19 cellular contexts compared by ENCODE assay signal in the genomic region with DNA sequence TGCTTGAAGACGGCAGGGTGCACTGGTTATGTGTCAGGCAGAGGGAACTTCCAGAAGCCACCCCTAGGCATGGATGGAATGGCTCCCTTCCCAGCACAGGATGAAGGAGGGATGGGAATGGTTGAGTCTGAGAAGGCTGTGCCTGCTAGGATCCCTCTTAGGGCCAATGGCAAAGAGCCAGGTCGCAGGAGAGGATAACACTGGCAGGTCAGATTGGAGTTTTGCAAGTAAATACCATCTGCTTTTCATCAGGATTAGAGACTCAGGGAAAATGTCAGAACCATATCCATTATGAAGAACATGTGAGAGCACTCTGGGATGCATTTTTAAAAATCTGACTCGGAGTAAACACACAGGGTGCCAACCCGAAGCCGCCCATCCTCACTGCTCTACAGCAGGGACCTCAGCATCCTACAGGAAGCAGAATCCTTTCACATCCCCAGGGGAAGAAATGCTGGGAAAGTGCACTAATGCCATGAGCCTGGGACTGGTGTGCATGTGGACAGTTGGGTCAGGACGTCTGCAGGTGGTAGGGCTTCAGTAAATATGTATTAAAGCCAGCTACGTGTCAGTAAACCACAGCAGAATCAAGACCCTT.
"Had no signal": no experiment of that assay in that cellular context is flagged by ENCODE, and none has a peak within 500 bp of the region (broad histone marks: within the 10 kb centered on the region; RNA-seq: fewer than 3 reads in every experiment).

No MANE protein-coding gene starts in this region.

- DNase-seq: activated CD4-positive, alpha-beta memory T cell treated with anti-CD3 and anti-CD28 coated beads, Interleukin-2, amount 10 ng/mL, durations not matched to agents 7 days and 5 days; activated CD4-positive, alpha-beta T cell treated with anti-CD3 and anti-CD28 coated beads for 36 hours; activated naive CD4-positive, alpha-beta T cell treated with Interleukin-2 at 50 U/mL for 16 hours; activated naive CD8-positive, alpha-beta T cell treated with anti-CD3 and anti-CD28 coated beads, Interleukin-2, amount 10 ng/mL, durations not matched to agents 7 days and 5 days; activated T-cell treated with anti-CD3 and anti-CD28 coated beads, Interleukin-2, amount 50 U/mL, for 24 hours; body of pancreas; colonic mucosa; endodermal cell; foreskin melanocyte; sigmoid colon; stimulated activated CD4-positive, alpha-beta T cell treated with anti-CD3 and anti-CD28 coated beads, Interleukin-4, amount 100 ng/mL, for 4 hours; testis had no signal

- H3K27ac ChIP-seq: body of pancreas, colonic mucosa, epithelial cell of prostate, parathyroid adenoma, sigmoid colon, testis had no signal

- H3K36me3 ChIP-seq: colonic mucosa, sigmoid colon had no signal

- H3K9ac ChIP-seq: parathyroid adenoma had no signal

- H3K27me3 ChIP-seq: body of pancreas, colonic mucosa, sigmoid colon, testis had no signal

- H3K9me3 ChIP-seq: body of pancreas, colonic mucosa, sigmoid colon, testis had no signal

- H2AFZ ChIP-seq: parathyroid adenoma had no signal

- ATAC-seq: activated CD4-positive, alpha-beta T cell treated with anti-CD3 and anti-CD28 coated beads for 36 hours; body of pancreas; left lobe of liver; natural killer cell treated with Interleukin-12 subunit alpha and Interleukin-12 subunit beta and Interleukin-15 and Interleukin-18, amount 100 ng/mL, for 72 hours; stimulated activated memory B cell treated with anti-CD40 and anti-IgM and Interleukin-4, amounts not matched to agents 10 μg/mL and 1 μg/mL and 100 μg/mL, for 72 hours; WTC11 had no signal

- H3K4me1 ChIP-seq: body of pancreas, colonic mucosa, parathyroid adenoma, testis had no signal

- H3K4me3 ChIP-seq: body of pancreas, colonic mucosa, lung, sigmoid colon, testis had no signal
